In the genomic region with DNA sequence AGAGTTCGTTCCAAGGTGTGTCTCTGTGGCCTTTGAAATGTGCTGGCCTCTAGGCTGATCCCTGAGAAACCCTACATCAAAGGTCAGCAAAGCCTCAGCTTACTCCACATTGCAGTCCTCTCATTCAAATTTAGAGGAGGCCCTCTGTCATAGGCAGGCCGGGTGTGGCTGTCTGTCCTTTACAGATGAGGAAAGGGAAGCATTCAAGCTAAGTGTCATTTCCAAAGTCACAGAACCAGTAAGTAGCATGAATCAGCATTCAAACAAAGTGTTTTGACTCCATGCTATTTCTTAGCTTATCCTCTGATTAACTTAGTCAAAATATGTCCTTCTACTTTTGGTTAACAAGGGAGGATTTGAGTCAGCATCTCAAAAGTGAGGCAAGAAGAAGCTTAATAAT, we compare ENCODE assay signal across 27 cellular contexts.
"Had no signal": no experiment of that assay in that cellular context is flagged by ENCODE, and none has a peak within 500 bp of the region (broad histone marks: within the 10 kb centered on the region; RNA-seq: fewer than 3 reads in every experiment).

No MANE protein-coding gene starts in this region.

- H2AFZ ChIP-seq: neural progenitor cell had no signal

- H3K27ac ChIP-seq: body of pancreas, cardiac muscle cell, neural progenitor cell, upper lobe of right lung, WERI-Rb-1 had no signal

- H3K4me3 Mint-ChIP-seq: activated naive CD4-positive, alpha-beta T cell treated with anti-CD3 and anti-CD28 coated beads, Interleukin-2, amount 10 ng/mL, durations not matched to agents 7 days and 5 days; dendritic cell treated with granulocyte-macrophage colony-stimulating factor and Interleukin-4, amounts not matched to agents 40 ng/mL and 50 ng/mL, for 4 days; mesothelial cell of epicardium; naive thymus-derived CD8-positive, alpha-beta T cell; neural progenitor cell; stimulated activated naive B cell treated with anti-CD40 and anti-IgM and Interleukin-4, amounts not matched to agents 10 μg/mL and 1 μg/mL and 100 μg/mL, for 72 hours had no signal

- H3K9me3 Mint-ChIP-seq: activated naive CD4-positive, alpha-beta T cell treated with anti-CD3 and anti-CD28 coated beads, Interleukin-2, amount 10 ng/mL, durations not matched to agents 7 days and 5 days; dendritic cell treated with granulocyte-macrophage colony-stimulating factor and Interleukin-4, amounts not matched to agents 40 ng/mL and 50 ng/mL, for 4 days; mesothelial cell of epicardium; naive thymus-derived CD8-positive, alpha-beta T cell; stimulated activated naive B cell treated with anti-CD40 and anti-IgM and Interleukin-4, amounts not matched to agents 10 μg/mL and 1 μg/mL and 100 μg/mL, for 72 hours had no signal

- FAIRE-seq: small intestine, TTC549 had no signal

- H3K27me3 ChIP-seq: body of pancreas, cardiac muscle cell, neural progenitor cell, upper lobe of right lung had no signal

- H3K4me1 ChIP-seq: body of pancreas, neural progenitor cell, upper lobe of right lung had no signal

- DNase-seq: activated CD4-positive, alpha-beta T cell treated with anti-CD3 and anti-CD28 coated beads, Interleukin-2, amount 50 U/mL, for 1 hour; activated CD4-positive, CD25-positive, alpha-beta regulatory T cell treated with anti-CD3 and anti-CD28 coated beads, Interleukin-2, amount 50 U/mL, for 72 hours; activated CD8-positive, alpha-beta memory T cell treated with anti-CD3 and anti-CD28 coated beads, Interleukin-2, amount 50 U/mL, for 48 hours; activated effector memory CD4-positive, alpha-beta T cell treated with anti-CD3 and anti-CD28 coated beads, Interleukin-2, amount 50 U/mL, for 16 hours; activated naive CD4-positive, alpha-beta T cell treated with anti-CD3 and anti-CD28 coated beads, Interleukin-2, amount 10 ng/mL, durations not matched to agents 7 days and 5 days; activated T-cell treated with anti-CD3 and anti-CD28 coated beads, Interleukin-2, amount 50 U/mL, for 48 hours; amygdala; body of pancreas; effector CD8-positive, alpha-beta T cell; erythroblast; foreskin melanocyte; glutamatergic neuron; hippocampal formation; left ventricle myocardium superior; mammary epithelial cell; naive thymus-derived CD8-positive, alpha-beta T cell; small intestine; stimulated activated CD4-positive, alpha-beta T cell treated with anti-CD3 and anti-CD28 coated beads, Interleukin-15, amount 100 ng/mL, for 24 hours; stimulated activated naive B cell treated with anti-CD40 and anti-IgM and Interleukin-4, amounts not matched to agents 10 μg/mL and 1 μg/mL and 100 μg/mL, for 72 hours; upper lobe of right lung; WERI-Rb-1 had no signal

- H3K27ac Mint-ChIP-seq: activated naive CD4-positive, alpha-beta T cell treated with anti-CD3 and anti-CD28 coated beads, Interleukin-2, amount 10 ng/mL, durations not matched to agents 7 days and 5 days; dendritic cell treated with granulocyte-macrophage colony-stimulating factor and Interleukin-4, amounts not matched to agents 40 ng/mL and 50 ng/mL, for 4 days; mesothelial cell of epicardium; naive thymus-derived CD8-positive, alpha-beta T cell; neural progenitor cell; stimulated activated naive B cell treated with anti-CD40 and anti-IgM and Interleukin-4, amounts not matched to agents 10 μg/mL and 1 μg/mL and 100 μg/mL, for 72 hours had no signal

- H3K9me3 ChIP-seq: body of pancreas, upper lobe of right lung had no signal

- H3K27me3 Mint-ChIP-seq: activated naive CD4-positive, alpha-beta T cell treated with anti-CD3 and anti-CD28 coated beads, Interleukin-2, amount 10 ng/mL, durations not matched to agents 7 days and 5 days; naive thymus-derived CD8-positive, alpha-beta T cell had no signal

- H3K9ac ChIP-seq: neural progenitor cell had no signal

- H3K36me3 Mint-ChIP-seq: activated naive CD4-positive, alpha-beta T cell treated with anti-CD3 and anti-CD28 coated beads, Interleukin-2, amount 10 ng/mL, durations not matched to agents 7 days and 5 days; mesothelial cell of epicardium; naive thymus-derived CD8-positive, alpha-beta T cell; stimulated activated naive B cell treated with anti-CD40 and anti-IgM and Interleukin-4, amounts not matched to agents 10 μg/mL and 1 μg/mL and 100 μg/mL, for 72 hours had no signal

- H3K4me1 Mint-ChIP-seq: mesothelial cell of epicardium; stimulated activated naive B cell treated with anti-CD40 and anti-IgM and Interleukin-4, amounts not matched to agents 10 μg/mL and 1 μg/mL and 100 μg/mL, for 72 hours had no signal

- H3K4me3 ChIP-seq: body of pancreas, cardiac muscle cell, neural progenitor cell, upper lobe of right lung had no signal

- ATAC-seq: body of pancreas; left ventricle myocardium superior; naive thymus-derived CD8-positive, alpha-beta T cell; sciatic nerve; upper lobe of right lung had no signal

- H3K36me3 ChIP-seq: cardiac muscle cell, neural progenitor cell, upper lobe of right lung, WERI-Rb-1 had no signal

- H3K4me2 ChIP-seq: neural progenitor cell had no signal
